ENCODE assay signal across 18 cellular contexts in the genomic region with DNA sequence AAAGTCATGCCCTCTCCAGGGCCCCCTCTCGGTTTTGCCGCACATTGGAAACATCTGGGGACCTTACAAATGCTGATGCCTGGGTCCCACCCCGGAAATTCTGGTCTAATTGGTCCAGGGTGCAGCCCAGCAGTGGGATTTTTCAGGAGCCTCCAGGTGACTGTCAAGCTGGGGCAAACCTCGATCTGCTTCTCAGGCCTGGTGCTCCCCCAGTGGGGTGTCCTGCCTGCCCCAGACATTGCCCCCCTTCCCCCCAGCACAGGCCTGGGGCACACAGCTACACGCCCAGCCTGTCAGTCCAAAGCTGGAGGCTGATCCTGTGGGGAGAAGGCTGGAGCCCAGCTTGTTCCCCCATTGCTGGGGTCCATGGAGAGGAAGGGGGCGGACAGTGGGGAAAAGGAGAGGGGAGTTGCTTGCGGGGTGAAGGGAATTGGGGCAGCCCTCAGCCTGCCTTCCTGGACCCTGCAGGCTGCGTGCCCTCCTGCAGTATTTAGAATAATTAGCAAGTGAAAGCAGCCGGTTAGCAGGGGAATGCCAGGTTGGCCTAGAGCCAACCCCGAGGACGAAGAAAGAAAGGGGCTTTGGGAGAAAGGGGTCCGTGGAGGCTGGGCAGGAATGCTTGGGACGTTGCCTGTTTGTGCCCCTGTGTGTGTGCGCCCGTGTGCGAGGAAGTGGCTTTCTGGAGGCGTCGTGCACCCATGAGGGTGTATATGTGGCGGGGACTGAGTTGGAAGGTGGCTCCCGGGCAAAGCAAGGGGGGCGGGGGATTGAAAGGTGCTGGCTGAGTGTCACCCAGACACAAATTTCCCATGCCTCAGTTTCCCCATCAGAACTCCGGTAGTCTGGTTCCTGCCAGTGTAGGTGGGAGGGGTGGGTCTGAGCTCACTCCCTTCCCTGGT. TPM values are rescaled to one million over a fixed set of nuclear protein-coding genes. Genes with fewer than 3 reads are reported as not detected.
A peak's percentile ranks its signal among the peaks of the same experiment; 100 is the strongest.
DNase-seq lines count a peak whose midpoint lies in the region; ATAC-seq, FAIRE-seq and TF ChIP-seq lines count a peak whose summit lies in the region.
"Had no signal": no experiment of that assay in that cellular context is flagged by ENCODE, and none has a peak within 500 bp of the region (broad histone marks: within the 10 kb centered on the region; RNA-seq: fewer than 3 reads in every experiment).

No MANE protein-coding gene starts in this region.

- H3K79me1 ChIP-seq in mesendoderm (ENCODE audit: low read length), result no peaks in the 10 kb centered on the region

- no peak overlapping the region for H2BK15ac ChIP-seq in mesendoderm (replicated peaks; ENCODE audit: low read depth)

- WGBS in HUES64, result 4% methylated on average over 20 of the region's 22 CpGs
- 27% methylated on average over 18 of the region's 22 CpGs for WGBS in K562 (ENCODE audit: insufficient coverage, low coverage, missing lambda C conversion rate)
- no CpG with 5 or more reads among the region's 22 CpGs for WGBS in mesendoderm (ENCODE audit: extremely low coverage, insufficient coverage, low lambda C conversion rate)

- peak overlapping the region in 6 of 7 donors; percentile 53 to 76 (median 65) for H3K4me3 Mint-ChIP-seq in CD8-positive, alpha-beta memory T cell
- H3K4me3 Mint-ChIP-seq: B cell had no signal

- no peaks in the 10 kb centered on the region for H3K9me3 Mint-ChIP-seq in CD8-positive, alpha-beta memory T cell
- H3K9me3 Mint-ChIP-seq: naive B cell had no signal

- H4K8ac ChIP-seq in mesendoderm (ENCODE audit: low read depth, low read length), result no peak overlapping the region

- no peaks in the 10 kb centered on the region for H3K36me3 Mint-ChIP-seq in CD8-positive, alpha-beta memory T cell
- H3K36me3 Mint-ChIP-seq: naive B cell had no signal

- H3K9ac ChIP-seq in HUES64 (ENCODE audit: low read depth, low read length) (peak overlapping the region; percentile 51; the same call in 1 of the 2 replicates), K562 (ENCODE audit: insufficient read depth in 1 of 2, low read depth in 2 of 2, low read length in 2 of 2) (peak overlapping the region in 1 of 2 experiments; percentile 61; a peak in 1 of 4 replicates), mesendoderm (ENCODE audit: low read length) (no peak overlapping the region)

- peak overlapping the region; percentile 45 for H3K23ac ChIP-seq in mesendoderm (ENCODE audit: low read length)

- H3K4me1 ChIP-seq in CD8-positive, alpha-beta memory T cell (ENCODE audit: insufficient read depth, low read length), result peaks cover 8% of the 10 kb centered on the region
- H3K4me1 ChIP-seq in HUES64 (ENCODE audit: insufficient read depth, low read length) (peaks cover 57% of the 10 kb centered on the region), K562 (replicated peaks in 1 of 2; ENCODE audit: control insufficient read depth in 2 of 2, insufficient read depth in 2 of 2, low read length in 2 of 2) (peaks cover 0 to 59% of the 10 kb centered on the region in 2 experiments; a peak in 2 of 5 replicates), mesendoderm (ENCODE audit: control insufficient read depth, low read depth, low read length) (no peaks in the 10 kb centered on the region), BE2C (peaks cover 2% of the 10 kb centered on the region; the same call in 1 of the 2 replicates)

- H3K27me3 ChIP-seq in CD8-positive, alpha-beta memory T cell (ENCODE audit: insufficient read depth, low read length, poor library complexity, severe bottlenecking), result no peaks in the 10 kb centered on the region
- H3K27me3 ChIP-seq in HUES64 (ENCODE audit: insufficient read depth, low read length) (peaks cover 97% of the 10 kb centered on the region), K562 (ENCODE audit: control insufficient read depth in 2 of 2, insufficient read depth in 2 of 2, low read length in 2 of 2) (peaks cover 60 to 91% of the 10 kb centered on the region in 2 experiments; a peak in 4 of 5 replicates), mesendoderm (ENCODE audit: insufficient read depth, low read length, poor library complexity) (peaks cover 77% of the 10 kb centered on the region), WERI-Rb-1 (ENCODE audit: insufficient read depth, low read depth, severe bottlenecking) (no peaks in the 10 kb centered on the region), BE2C (0 out of 2 replicates have a peak, but pooled peaks cover 3% of the 10 kb centered on the region)

- no peak overlapping the region for H2BK5ac ChIP-seq in mesendoderm (ENCODE audit: low read length)

- H3K4me2 ChIP-seq in K562 (ENCODE audit: insufficient read depth, low read length), result no peak overlapping the region
- no peak overlapping the region for H3K4me2 ChIP-seq in mesendoderm (ENCODE audit: low read length)

- no peak overlapping the region for H3K56ac ChIP-seq in mesendoderm (ENCODE audit: low read length)

- H3K9me1 ChIP-seq in K562 (ENCODE audit: control insufficient read depth, insufficient read depth, low read length), result no peaks in the 10 kb centered on the region

- no peak overlapping the region for H4K5ac ChIP-seq in mesendoderm (ENCODE audit: low read length)

- no peak overlapping the region for H2BK120ac ChIP-seq in mesendoderm (ENCODE audit: low read depth, low read length)

- TF ChIP-seq EP300 in K562 (IDR thresholded peaks at IDR 0.05; ENCODE audit: low read length), result no peak

- POLR2A ChIA-PET in CD8-positive, alpha-beta memory T cell (lab: Charles Lee), result no interaction called here
- POLR2A ChIA-PET in K562 (lab: Yijun Ruan, JAX), result interaction anchor here (0.5 to 2.1 kb wide), 3 partner anchors 37 to 140 kb away, joined by 4 to 5 read pairs (median 4); no protein-coding TSS in a partner anchor

- H3K79me2 ChIP-seq in K562 (ENCODE audit: control insufficient read depth, insufficient read depth, low read length), result no peaks in the 10 kb centered on the region
- H3K79me2 ChIP-seq in mesendoderm (ENCODE audit: control insufficient read depth, insufficient read depth, low read length), result no peaks in the 10 kb centered on the region

- peak overlapping the region in 7 of 8 donors; percentile 12 to 96 (median 75) for H3K27ac Mint-ChIP-seq in CD8-positive, alpha-beta memory T cell
- H3K27ac Mint-ChIP-seq: B cell had no signal

- ATAC-seq in K562 (no peak), HG03565 (IDR thresholded peaks at IDR 0.05; ENCODE audit: unreplicated experiment) (no peak)
- ATAC-seq: left lung had no signal

- H3K9me3 ChIP-seq in CD8-positive, alpha-beta memory T cell (ENCODE audit: low read length), result no peaks in the 10 kb centered on the region
- H3K9me3 ChIP-seq in HUES64 (ENCODE audit: insufficient read depth, low read depth, low read length) (no peaks in the 10 kb centered on the region), K562 (replicated peaks; ENCODE audit: control insufficient read depth, insufficient read depth, low read depth, low read length) (no peaks in the 10 kb centered on the region), WERI-Rb-1 (ENCODE audit: severe bottlenecking) (no peaks in the 10 kb centered on the region), BE2C (no peaks in the 10 kb centered on the region)
- H3K9me3 ChIP-seq: left lung, right atrium auricular region, tibial artery had no signal

- no peak overlapping the region for H3K4me3 ChIP-seq in CD8-positive, alpha-beta memory T cell (ENCODE audit: low read length)
- H3K4me3 ChIP-seq in HUES64 (ENCODE audit: low read length), result peak overlapping the region; percentile 36
- H3K4me3 ChIP-seq in K562, result no peak overlapping the region
- no peak overlapping the region for H3K4me3 ChIP-seq in mesendoderm (ENCODE audit: low read length)
- H3K4me3 ChIP-seq in WERI-Rb-1 (ENCODE audit: low read depth, low read length), result no peak overlapping the region
- no peak overlapping the region for H3K4me3 ChIP-seq in BE2C (ENCODE audit: low read depth, low read length)
- H3K4me3 ChIP-seq: left lung, right atrium auricular region, SK-N-MC, tibial artery had no signal

- H3K27me3 Mint-ChIP-seq in CD8-positive, alpha-beta memory T cell, result peaks cover 0 to 5% of the 10 kb centered on the region in 2 donors

- H2AFZ ChIP-seq in K562 (ENCODE audit: low read depth, low read length), result no peak overlapping the region

- no peak for TF ChIP-seq RAD21 in K562 (CRISPR knock-in tag; conservative IDR thresholded peaks at IDR 0.05 in 1 of 2, IDR thresholded peaks at IDR 0.05 in 1 of 2)

- in situ Hi-C loops in K562 (cut with MboI), result no loop called here

- no peaks in the 10 kb centered on the region for H3K36me3 ChIP-seq in CD8-positive, alpha-beta memory T cell (ENCODE audit: insufficient read depth, low read length)
- no peaks in the 10 kb centered on the region for H3K36me3 ChIP-seq in HUES64 (ENCODE audit: insufficient read depth, low read length)
- no peaks in the 10 kb centered on the region for H3K36me3 ChIP-seq in K562 (ENCODE audit: control insufficient read depth, insufficient read depth, low read length)
- H3K36me3 ChIP-seq in mesendoderm (ENCODE audit: control insufficient read depth, insufficient read depth, low read length), result no peaks in the 10 kb centered on the region
- no peaks in the 10 kb centered on the region for H3K36me3 ChIP-seq in WERI-Rb-1
- H3K36me3 ChIP-seq in BE2C, result no peaks in the 10 kb centered on the region
- H3K36me3 ChIP-seq: left lung, right atrium auricular region, tibial artery had no signal

- FAIRE-seq in K562 (lab: Jason Lieb, UNC), result no peak

- no peak overlapping the region for H3K27ac ChIP-seq in CD8-positive, alpha-beta memory T cell (ENCODE audit: low read depth, low read length)
- H3K27ac ChIP-seq in HUES64 (ENCODE audit: low read depth, low read length) (peak overlapping the region; percentile 86; the same call in 1 of the 2 replicates), K562 (ENCODE audit: extremely low read depth, low read depth, low read length) (no peak overlapping the region), mesendoderm (ENCODE audit: low read depth, low read length) (no peak overlapping the region), WERI-Rb-1 (no peak overlapping the region)
- H3K27ac ChIP-seq: left lung, right atrium auricular region, SK-N-MC, tibial artery had no signal

- H3K4me1 Mint-ChIP-seq in CD8-positive, alpha-beta memory T cell, result peaks cover 13 to 25% (median 14%) of the 10 kb centered on the region in 3 donors

- no peaks in the 10 kb centered on the region; the same call in 1 of the 2 replicates for H4K20me1 ChIP-seq in K562 (replicated peaks; ENCODE audit: control insufficient read depth, insufficient read depth, low read length)

- intact Hi-C loops in K562 (cut with micrococcal nuclease), result no loop called here

- H3K18ac ChIP-seq in mesendoderm (ENCODE audit: low read length), result no peak overlapping the region

- DNase-seq in CD8-positive, alpha-beta memory T cell, result no peak
- DNase-seq in K562 (ENCODE audit: extremely low read depth in 1 of 4, low spot score in 3 of 4) (no peak), mesendoderm (no peak), WERI-Rb-1 (no peak), BE2C (no peak), putamen (ENCODE audit: low spot score) (no peak)
- DNase-seq: head of caudate nucleus, left lung, naive B cell, NCI-H2171, tibial artery had no signal

- H3K4ac ChIP-seq in mesendoderm (ENCODE audit: low read depth, low read length), result no peak overlapping the region

- TF ChIP-seq CTCF in K562 (IDR thresholded peaks at IDR 0.05 in 2 of 3, conservative IDR thresholded peaks at IDR 0.05 in 1 of 3; ENCODE audit: insufficient read depth in 2 of 3, low read depth in 1 of 3, low read length in 3 of 3) (no peak; a peak in 1 of 6 replicates), WERI-Rb-1 (IDR thresholded peaks at IDR 0.05; ENCODE audit: low read depth, low read length) (no peak), BE2C (IDR thresholded peaks at IDR 0.05; ENCODE audit: low read depth, low read length) (no peak)

- CTCF ChIA-PET in CD8-positive, alpha-beta memory T cell (lab: Charles Lee), result interaction anchor here (0.6 to 1.4 kb wide), 2 partner anchors 145 kb away, joined by 3 to 4 read pairs; no protein-coding TSS in a partner anchor
- CTCF ChIA-PET in K562 (lab: Yijun Ruan, JAX; ENCODE audit: low intra/inter-chr PET ratio), result no interaction called here

- TF ChIP-seq POLR2A in K562 (conservative IDR thresholded peaks at IDR 0.05), result no peak

- BruUV-seq in K562 (replicated peaks; lab: Mats Ljungman, UMichigan), result no TSS peak

- no peak overlapping the region for H2AK5ac ChIP-seq in mesendoderm (ENCODE audit: low read length)

RNA-seq across cellular contexts. Expression of a gene that starts 5.9 kb away (rescaled TPM):
- under 1 TPM; 0.64 to 0.94 TPM for total RNA-seq in CD8-positive, alpha-beta memory T cell
- polyA plus RNA-seq in CD8-positive, alpha-beta memory T cell, result 0.68 TPM
- 3.3 TPM for polyA plus RNA-seq in HUES64 (2013, experiment 1 of 2)
- polyA plus RNA-seq in HUES64 (2013, experiment 2 of 2), result 3.5 TPM
- total RNA-seq in K562 (2011; cell fraction: chromatin; rRNA removed; ENCODE audit: low replicate concordance), result not detected in 2 replicates
- total RNA-seq in K562 (2011; cell fraction: nucleolus; rRNA removed), result not detected in 2 replicates
- not detected in 2 replicates for total RNA-seq in K562 (2011; cell fraction: nucleoplasm; rRNA removed)
- total RNA-seq in K562 (2014; rRNA removed), result not detected in 2 replicates
- total RNA-seq in K562 (2014; rRNA removed; fragmentation: Illumina TruSeq; extraction: Trizol), result not detected in 2 replicates
- not detected in 2 replicates for total RNA-seq in K562 (2015; rRNA removed; fragmentation: Illumina TruSeq; extraction: Trizol)
- total RNA-seq in K562 (2021), result 0.07 TPM in 2 replicates
- polyA plus RNA-seq in K562 (2011; rRNA removed), result not detected in 2 replicates
- 0.03 TPM in 1 of 2 replicates, not detected in the other for polyA plus RNA-seq in K562 (2011; cell fraction: cytosol; rRNA removed)
- polyA plus RNA-seq in K562 (2011; cell fraction: nucleus; rRNA removed), result not detected in 2 replicates
- polyA plus RNA-seq in K562 (2012), result 0.06 TPM in 1 of 2 replicates, not detected in the other
- polyA plus RNA-seq in K562 (2014; fragmentation: Illumina TruSeq; extraction: Trizol), result not detected in 2 replicates
- not detected for polyA plus RNA-seq in K562 (2014; fragmentation: Nextera tagmentation; extraction: Ambion mirVana)
- polyA plus RNA-seq in K562 (2014; rRNA removed), result not detected in 2 replicates
- not detected in 2 replicates for polyA minus RNA-seq in K562 (2011; rRNA and poly(A)+ RNA removed)
- not detected in 2 replicates for polyA minus RNA-seq in K562 (2011; cell fraction: cytosol; rRNA and poly(A)+ RNA removed)
- 0.11 TPM in 1 of 2 replicates, not detected in the other for polyA minus RNA-seq in K562 (2011; cell fraction: nucleus; rRNA and poly(A)+ RNA removed)
- 0.06 TPM for polyA plus RNA-seq in mesendoderm (2013, experiment 1 of 2)
- 0.08 TPM for polyA plus RNA-seq in mesendoderm (2013, experiment 2 of 2)
- polyA plus RNA-seq in BE2C (2012; ENCODE audit: insufficient read depth, insufficient read length, low read depth), result not detected
- total RNA-seq: right atrium auricular region had no signal

RNA-seq across cellular contexts. Expression of a gene that starts 31.6 kb away (rescaled TPM):
- total RNA-seq in CD8-positive, alpha-beta memory T cell, result 100 to 1,000 TPM; 105 to 109 TPM
- polyA plus RNA-seq in CD8-positive, alpha-beta memory T cell, result 69.3 TPM
- 64.1 TPM for polyA plus RNA-seq in HUES64 (2013, experiment 1 of 2)
- polyA plus RNA-seq in HUES64 (2013, experiment 2 of 2), result 54.0 TPM
- 106 and 307 TPM in 2 replicates for total RNA-seq in K562 (2011; cell fraction: chromatin; rRNA removed; ENCODE audit: low replicate concordance)
- 138 and 157 TPM in 2 replicates for total RNA-seq in K562 (2011; cell fraction: nucleolus; rRNA removed)
- total RNA-seq in K562 (2011; cell fraction: nucleoplasm; rRNA removed), result 108 and 119 TPM in 2 replicates
- total RNA-seq in K562 (2014; rRNA removed), result 35.0 and 35.5 TPM in 2 replicates
- 29.0 and 30.3 TPM in 2 replicates for total RNA-seq in K562 (2014; rRNA removed; fragmentation: Illumina TruSeq; extraction: Trizol)
- total RNA-seq in K562 (2015; rRNA removed; fragmentation: Illumina TruSeq; extraction: Trizol), result 36.3 and 42.4 TPM in 2 replicates
- 53.1 and 57.0 TPM in 2 replicates for total RNA-seq in K562 (2021)
- polyA plus RNA-seq in K562 (2011; rRNA removed), result 36.5 and 37.1 TPM in 2 replicates
- polyA plus RNA-seq in K562 (2011; cell fraction: cytosol; rRNA removed), result 30.9 and 53.6 TPM in 2 replicates
- 85.3 and 123 TPM in 2 replicates for polyA plus RNA-seq in K562 (2011; cell fraction: nucleus; rRNA removed)
- polyA plus RNA-seq in K562 (2012), result 44.4 and 49.7 TPM in 2 replicates
- 27.8 and 31.2 TPM in 2 replicates for polyA plus RNA-seq in K562 (2014; fragmentation: Illumina TruSeq; extraction: Trizol)
- 10 to 100 TPM; 18.6 to 20.2 TPM for polyA plus RNA-seq in K562 (2014; fragmentation: Nextera tagmentation; extraction: Ambion mirVana)
- polyA plus RNA-seq in K562 (2014; rRNA removed), result 30.5 and 36.2 TPM in 2 replicates
- 31.0 and 40.9 TPM in 2 replicates for polyA minus RNA-seq in K562 (2011; rRNA and poly(A)+ RNA removed)
- 32.9 and 34.2 TPM in 2 replicates for polyA minus RNA-seq in K562 (2011; cell fraction: cytosol; rRNA and poly(A)+ RNA removed)
- 58.6 and 66.9 TPM in 2 replicates for polyA minus RNA-seq in K562 (2011; cell fraction: nucleus; rRNA and poly(A)+ RNA removed)
- polyA plus RNA-seq in mesendoderm (2013, experiment 1 of 2), result 58.1 TPM
- 61.9 TPM for polyA plus RNA-seq in mesendoderm (2013, experiment 2 of 2)
- 46.4 TPM for polyA plus RNA-seq in BE2C (2012; ENCODE audit: insufficient read depth, insufficient read length, low read depth)

RNA-seq across cellular contexts. Expression of a gene that starts 56.2 kb away (rescaled TPM):
- total RNA-seq in CD8-positive, alpha-beta memory T cell, result 1 to 10 TPM; 2.8 to 3.0 TPM
- polyA plus RNA-seq in CD8-positive, alpha-beta memory T cell, result 4.1 TPM
- polyA plus RNA-seq in HUES64 (2013, experiment 1 of 2), result not detected
- polyA plus RNA-seq in HUES64 (2013, experiment 2 of 2), result not detected
- total RNA-seq in K562 (2011; cell fraction: chromatin; rRNA removed; ENCODE audit: low replicate concordance), result 0.32 TPM in 1 of 2 replicates, not detected in the other
- 0.13 TPM in 1 of 2 replicates, not detected in the other for total RNA-seq in K562 (2011; cell fraction: nucleolus; rRNA removed)
- total RNA-seq in K562 (2011; cell fraction: nucleoplasm; rRNA removed), result not detected in 2 replicates
- total RNA-seq in K562 (2014; rRNA removed), result not detected in 2 replicates
- total RNA-seq in K562 (2014; rRNA removed; fragmentation: Illumina TruSeq; extraction: Trizol), result not detected in 2 replicates
- not detected in 2 replicates for total RNA-seq in K562 (2015; rRNA removed; fragmentation: Illumina TruSeq; extraction: Trizol)
- total RNA-seq in K562 (2021), result 0.07 TPM in 1 of 2 replicates, not detected in the other
- not detected in 2 replicates for polyA plus RNA-seq in K562 (2011; rRNA removed)
- polyA plus RNA-seq in K562 (2011; cell fraction: cytosol; rRNA removed), result not detected in 2 replicates
- 0.07 and 0.20 TPM in 2 replicates for polyA plus RNA-seq in K562 (2011; cell fraction: nucleus; rRNA removed)
- 3.9 and 6.5 TPM in 2 replicates for polyA plus RNA-seq in K562 (2012)
- polyA plus RNA-seq in K562 (2014; fragmentation: Illumina TruSeq; extraction: Trizol), result not detected in 2 replicates
- polyA plus RNA-seq in K562 (2014; fragmentation: Nextera tagmentation; extraction: Ambion mirVana), result not detected
- not detected in 2 replicates for polyA plus RNA-seq in K562 (2014; rRNA removed)
- polyA minus RNA-seq in K562 (2011; rRNA and poly(A)+ RNA removed), result not detected in 2 replicates
- polyA minus RNA-seq in K562 (2011; cell fraction: cytosol; rRNA and poly(A)+ RNA removed), result not detected in 2 replicates
- polyA minus RNA-seq in K562 (2011; cell fraction: nucleus; rRNA and poly(A)+ RNA removed), result not detected in 2 replicates
- 0.03 TPM for polyA plus RNA-seq in mesendoderm (2013, experiment 1 of 2)
- 0.01 TPM for polyA plus RNA-seq in mesendoderm (2013, experiment 2 of 2)
- polyA plus RNA-seq in BE2C (2012; ENCODE audit: insufficient read depth, insufficient read length, low read depth), result 18.8 TPM
- total RNA-seq: G401, HT-29, right atrium auricular region had no signal
